ENCODE assay signal across 33 cellular contexts in genomic region chr2:103469800-103470199, GRCh38.
A peak's percentile ranks its signal among the peaks of the same experiment; 100 is the strongest.
DNase-seq lines count a peak whose midpoint lies in the region; ATAC-seq, FAIRE-seq and TF ChIP-seq lines count a peak whose summit lies in the region.
"Had no signal": no experiment of that assay in that cellular context is flagged by ENCODE, and none has a peak within 500 bp of the region (broad histone marks: within the 10 kb centered on the region; RNA-seq: fewer than 3 reads in every experiment).

No MANE protein-coding gene starts in this region.

- H3K36me3 ChIP-seq in K562 (ENCODE audit: control insufficient read depth, insufficient read depth, low read length) (no peaks in the 10 kb centered on the region), brain microvascular endothelial cell (replicated peaks) (no peaks in the 10 kb centered on the region)
- H3K36me3 ChIP-seq: BE2C; BLaER1; BLaER1 treated with 17β-estradiol and CSF1 and Interleukin-3, amounts not matched to agents 10 nM and 100 nM had no signal

- no peaks in the 10 kb centered on the region for H4K20me1 ChIP-seq in K562 (replicated peaks; ENCODE audit: control insufficient read depth, insufficient read depth, low read length)
- H4K20me1 ChIP-seq: BLaER1; BLaER1 treated with 17β-estradiol and CSF1 and Interleukin-3, amounts not matched to agents 10 nM and 100 nM had no signal

- H3K36me3 Mint-ChIP-seq in T-helper 17 cell (ENCODE audit: low read depth), result no peaks in the 10 kb centered on the region
- H3K36me3 Mint-ChIP-seq: CD14-positive monocyte; CD4-positive, alpha-beta memory T cell; CD4-positive, CD25-positive, alpha-beta regulatory T cell; CD8-positive, alpha-beta memory T cell; CD8-positive, alpha-beta T cell had no signal

- TF ChIP-seq RAD21 in K562 (CRISPR knock-in tag; conservative IDR thresholded peaks at IDR 0.05 in 1 of 2, IDR thresholded peaks at IDR 0.05 in 1 of 2), result no peak

- no peaks in the 10 kb centered on the region for H3K9me3 ChIP-seq in K562 (replicated peaks; ENCODE audit: control insufficient read depth, insufficient read depth, low read depth, low read length)
- no peaks in the 10 kb centered on the region for H3K9me3 ChIP-seq in T-helper 17 cell (ENCODE audit: control insufficient read depth, low read length, poor library complexity, severe bottlenecking)
- H3K9me3 ChIP-seq: A549; BE2C; BLaER1; BLaER1 treated with 17β-estradiol and CSF1 and Interleukin-3, amounts not matched to agents 10 nM and 100 nM; Caco-2 had no signal

- no peaks in the 10 kb centered on the region for H3K27me3 ChIP-seq in K562 (ENCODE audit: control insufficient read depth in 2 of 2, insufficient read depth in 2 of 2, low read length in 2 of 2)
- H3K27me3 ChIP-seq in brain microvascular endothelial cell (replicated peaks), result no peaks in the 10 kb centered on the region
- H3K27me3 ChIP-seq: BE2C; BLaER1; BLaER1 treated with 17β-estradiol and CSF1 and Interleukin-3, amounts not matched to agents 10 nM and 100 nM had no signal

- H3K4me1 Mint-ChIP-seq in T-helper 17 cell, result no peaks in the 10 kb centered on the region
- H3K4me1 Mint-ChIP-seq: B cell; CD14-positive monocyte; CD4-positive, alpha-beta memory T cell; CD4-positive, CD25-positive, alpha-beta regulatory T cell; CD8-positive, alpha-beta memory T cell had no signal

- TF ChIP-seq CTCF in K562 (IDR thresholded peaks at IDR 0.05 in 2 of 3, conservative IDR thresholded peaks at IDR 0.05 in 1 of 3; ENCODE audit: insufficient read depth in 2 of 3, low read depth in 1 of 3, low read length in 3 of 3) (no peak), brain microvascular endothelial cell (IDR thresholded peaks at IDR 0.05; ENCODE audit: low read depth, low read length, missing control alignments) (no peak)

- POLR2A ChIA-PET in K562 (lab: Yijun Ruan, JAX), result no interaction called here

- no peak overlapping the region for H3K9ac ChIP-seq in K562 (ENCODE audit: insufficient read depth in 1 of 2, low read depth in 2 of 2, low read length in 2 of 2)
- H3K9ac ChIP-seq: BLaER1; BLaER1 treated with 17β-estradiol and CSF1 and Interleukin-3, amounts not matched to agents 10 nM and 100 nM had no signal

- no peaks in the 10 kb centered on the region; a peak in 1 of 5 replicates for H3K4me1 ChIP-seq in K562 (replicated peaks in 1 of 2; ENCODE audit: control insufficient read depth in 2 of 2, insufficient read depth in 2 of 2, low read length in 2 of 2)
- H3K4me1 ChIP-seq: A549; BE2C; BLaER1; BLaER1 treated with 17β-estradiol and CSF1 and Interleukin-3, amounts not matched to agents 10 nM and 100 nM; Caco-2 had no signal

- H3K27ac ChIP-seq in K562 (ENCODE audit: extremely low read depth, low read depth, low read length) (peak overlapping the region; percentile 33; the same call in 1 of the 3 replicates), brain microvascular endothelial cell (no peak overlapping the region)
- H3K27ac ChIP-seq: 22Rv1; A549; BLaER1; BLaER1 treated with 17β-estradiol and CSF1 and Interleukin-3, amounts not matched to agents 10 nM and 100 nM; C4-2B had no signal

- H3K27me3 Mint-ChIP-seq in T-helper 17 cell, result no peaks in the 10 kb centered on the region
- H3K27me3 Mint-ChIP-seq: B cell; CD4-positive, alpha-beta memory T cell; CD4-positive, alpha-beta T cell; CD4-positive, CD25-positive, alpha-beta regulatory T cell; CD8-positive, alpha-beta memory T cell had no signal

- no peaks in the 10 kb centered on the region for H3K9me1 ChIP-seq in K562 (ENCODE audit: control insufficient read depth, insufficient read depth, low read length)

- ATAC-seq in K562, result no peak
- no peak for ATAC-seq in T-helper 17 cell
- ATAC-seq: A549; CD8-positive, alpha-beta T cell had no signal

- no TSS peak for BruUV-seq in K562 (replicated peaks; lab: Mats Ljungman, UMichigan)

- no peak for TF ChIP-seq POLR2A in K562 (conservative IDR thresholded peaks at IDR 0.05)

- DNase-seq in K562 (ENCODE audit: extremely low read depth in 1 of 4, low spot score in 3 of 4) (no peak), urothelium cell line (ENCODE audit: low spot score) (no peak), T-helper 17 cell (no peak), brain microvascular endothelial cell (no peak)
- DNase-seq: 8988T; ACHN; AML-193; BE2C; C1 segment of cervical spinal cord; Caco-2; Calu3; CD4-positive, alpha-beta memory T cell; CD4-positive, alpha-beta T cell; CD4-positive, CD25-positive, alpha-beta regulatory T cell; CD8-positive, alpha-beta memory T cell; CD8-positive, alpha-beta T cell; COR-L47; DMS 273 treated with DMSO at 0.1 percent for 48 hours; DMS153; DMS53; DMS79; DMS79 treated with DMSO at 0.1 percent for 48 hours; DND-41; EL had no signal

- H3K79me2 ChIP-seq in K562 (ENCODE audit: control insufficient read depth, insufficient read depth, low read length), result no peaks in the 10 kb centered on the region

- H3K4me3 Mint-ChIP-seq in T-helper 17 cell, result no peak overlapping the region
- H3K4me3 Mint-ChIP-seq: B cell; CD14-positive monocyte; CD4-positive, alpha-beta memory T cell; CD4-positive, alpha-beta T cell; CD4-positive, CD25-positive, alpha-beta regulatory T cell; CD8-positive, alpha-beta memory T cell; CD8-positive, alpha-beta T cell had no signal

- no peak overlapping the region for H3K27ac Mint-ChIP-seq in T-helper 17 cell
- H3K27ac Mint-ChIP-seq: B cell; CD14-positive monocyte; CD4-positive, alpha-beta memory T cell; CD4-positive, alpha-beta T cell; CD4-positive, CD25-positive, alpha-beta regulatory T cell; CD8-positive, alpha-beta memory T cell; CD8-positive, alpha-beta T cell had no signal

- H3K4me3 ChIP-seq in K562, result no peak overlapping the region
- no peak overlapping the region for H3K4me3 ChIP-seq in brain microvascular endothelial cell (ENCODE audit: low read depth, low read length)
- H3K4me3 ChIP-seq: A549; BLaER1; BLaER1 treated with 17β-estradiol and CSF1 and Interleukin-3, amounts not matched to agents 10 nM and 100 nM had no signal

- in situ Hi-C loops in K562 (cut with MboI), result no loop called here
- in situ Hi-C loops in brain microvascular endothelial cell (cut with HindIII; ENCODE audit: low pct_ligation_motif_present, low sequenced_read_pairs), result no loop called here

- intact Hi-C loops in K562 (cut with micrococcal nuclease), result no loop called here

- FAIRE-seq in K562 (lab: Jason Lieb, UNC), result no peak
- FAIRE-seq in urothelium cell line (lab: Jason Lieb, UNC), result peak; percentile 79
- FAIRE-seq: A204.1, A549, D721Med had no signal

- no peak overlapping the region for H3K4me2 ChIP-seq in K562 (ENCODE audit: insufficient read depth, low read length)
- H3K4me2 ChIP-seq: A549; BLaER1; BLaER1 treated with 17β-estradiol and CSF1 and Interleukin-3, amounts not matched to agents 10 nM and 100 nM had no signal

- no peak overlapping the region for H2AFZ ChIP-seq in K562 (ENCODE audit: low read depth, low read length)

- CTCF ChIA-PET in K562 (lab: Yijun Ruan, JAX; ENCODE audit: low intra/inter-chr PET ratio), result no interaction called here

- TF ChIP-seq EP300 in K562 (IDR thresholded peaks at IDR 0.05; ENCODE audit: low read length), result no peak

- 33% methylated on average over 1 of the region's 1 CpG for WGBS in K562 (ENCODE audit: insufficient coverage, low coverage, missing lambda C conversion rate)

TF ChIP-seq in K562, 482 proteins besides CTCF, POLR2A, EP300 and RAD21 (continues in another document):
- TF ChIP-seq BRF2 (IDR thresholded peaks at IDR 0.05; ENCODE audit: borderline replicate concordance, insufficient read depth, insufficient read length) (no peak), MCM2 (IDR thresholded peaks at IDR 0.05; ENCODE audit: low read depth) (no peak), NR2F6 (CRISPR knock-in tag; IDR thresholded peaks at IDR 0.05) (no peak), HBP1 (CRISPR knock-in tag; IDR thresholded peaks at IDR 0.05) (peak; percentile 39; the same call in 1 of the 2 replicates), SNIP1 (IDR thresholded peaks at IDR 0.05; ENCODE audit: low read depth) (no peak), ARID3B (CRISPR knock-in tag; IDR thresholded peaks at IDR 0.05; ENCODE audit: borderline replicate concordance) (no peak)
